15 cellular contexts compared by ENCODE assay signal in genomic region chr17:64625541-64625940, GRCh38. TPM values are rescaled to one million over a fixed set of nuclear protein-coding genes. Genes with fewer than 3 reads are reported as not detected.
DNase-seq lines count a peak whose midpoint lies in the region; ATAC-seq and TF ChIP-seq lines count a peak whose summit lies in the region.
"Had no signal": no experiment of that assay in that cellular context is flagged by ENCODE, and none has a peak within 500 bp of the region (broad histone marks: within the 10 kb centered on the region; RNA-seq: fewer than 3 reads in every experiment).

No MANE protein-coding gene starts in this region.

- no peak overlapping the region for H2BK120ac ChIP-seq in mesenchymal stem cell (ENCODE audit: low read depth, low read length)

- H3K9me3 ChIP-seq in T-helper 17 cell (ENCODE audit: control insufficient read depth, low read length, poor library complexity, severe bottlenecking) = no peaks in the 10 kb centered on the region
- H3K9me3 ChIP-seq in mesenchymal stem cell (ENCODE audit: control insufficient read depth, low read length) = no peaks in the 10 kb centered on the region

- 62% methylated on average over 2 of the region's 4 CpGs for whole genome bisulfite sequencing in mesenchymal stem cell

- H3K27ac ChIP-seq in mesenchymal stem cell (ENCODE audit: low read length, poor library complexity, severe bottlenecking) = peak overlapping the region; percentile 49

- no peak overlapping the region for H4K8ac ChIP-seq in mesenchymal stem cell (ENCODE audit: low read length)

- no peaks in the 10 kb centered on the region for H3K27me3 ChIP-seq in mesenchymal stem cell (ENCODE audit: control insufficient read depth in 1 of 2, insufficient read depth in 1 of 2, low read length in 2 of 2)

- H3K4me2 ChIP-seq in mesenchymal stem cell (ENCODE audit: low read length, poor library complexity, severe bottlenecking) = no peak overlapping the region

- no peak overlapping the region for H3K18ac ChIP-seq in mesenchymal stem cell (ENCODE audit: low read depth in 1 of 2, low read length in 2 of 2)

- no peak overlapping the region for H2BK5ac ChIP-seq in mesenchymal stem cell (ENCODE audit: low read depth, low read length, poor library complexity, severe bottlenecking)

- H3K36me3 Mint-ChIP-seq in HFFc6 (ENCODE audit: low read depth) = peaks cover 20% of the 10 kb centered on the region; the same call in 1 of the 2 replicates
- peaks cover 6% of the 10 kb centered on the region for H3K36me3 Mint-ChIP-seq in T-helper 17 cell (ENCODE audit: low read depth)

- no peak overlapping the region for H3K23ac ChIP-seq in mesenchymal stem cell (ENCODE audit: low read length in 2 of 2)

- H3K4ac ChIP-seq in mesenchymal stem cell (ENCODE audit: low read depth in 1 of 2, low read length in 2 of 2) = no peak overlapping the region

- no peak overlapping the region for H3K9ac ChIP-seq in mesenchymal stem cell (ENCODE audit: low read length)

- peak overlapping the region in 1 of 2 experiments; percentile 14 for H3K4me3 ChIP-seq in mesenchymal stem cell (ENCODE audit: insufficient read depth in 1 of 2, low read depth in 1 of 2, low read length in 2 of 2)

- H3K14ac ChIP-seq in mesenchymal stem cell (ENCODE audit: low read length in 2 of 2) = no peak overlapping the region

- ATAC-seq in T-helper 17 cell (no peak), GM21381 (IDR thresholded peaks at IDR 0.05; ENCODE audit: unreplicated experiment) (no peak)
- ATAC-seq: SK-N-SH treated with all-trans-retinoic acid at 6 μM for 48 hours had no signal

- H2AFZ ChIP-seq in mesenchymal stem cell (ENCODE audit: low read depth, low read length) = no peak overlapping the region

- H4K91ac ChIP-seq in mesenchymal stem cell (ENCODE audit: low read length) = no peak overlapping the region

- DNase-seq in ELR (ENCODE audit: low read depth) (peak; percentile 42), HFFc6 (no peak), T-helper 17 cell (no peak), mesenchymal stem cell (no peak), NCI-H146 treated with DMSO at 0.1 percent for 48 hours (lab: John Stamatoyannopoulos, UW; ENCODE audit: unreplicated experiment) (no peak), dermis blood vessel endothelial cell (no peak)
- DNase-seq in activated CD4-positive, alpha-beta T cell treated with anti-CD3 and anti-CD28 coated beads, Interleukin-2, amount 50 U/mL, for 48 hours = no peak
- DNase-seq: CD4-positive, CD25-positive, alpha-beta regulatory T cell; KG1; MM.1S; NCI-H1694; NCI-H2029 treated with DMSO at 0.1 percent for 48 hours; OCI-M1 had no signal

- TF ChIP-seq CTCF in HFFc6 (IDR thresholded peaks at IDR 0.05) = no peak

- H3K9me3 Mint-ChIP-seq in HFFc6 = no peaks in the 10 kb centered on the region
- H3K9me3 Mint-ChIP-seq: CD4-positive, CD25-positive, alpha-beta regulatory T cell had no signal

- H3K4me1 Mint-ChIP-seq in HFFc6 (ENCODE audit: low read depth) (peaks cover 74% of the 10 kb centered on the region), T-helper 17 cell (peaks cover 38% of the 10 kb centered on the region)

- H2AK5ac ChIP-seq in mesenchymal stem cell (ENCODE audit: low read length, severe bottlenecking) = peak overlapping the region; percentile 65

- H3K27me3 Mint-ChIP-seq in HFFc6 (ENCODE audit: insufficient read depth) (no peaks in the 10 kb centered on the region; the same call in 1 of the 2 replicates), T-helper 17 cell (no peaks in the 10 kb centered on the region)
- H3K27me3 Mint-ChIP-seq: CD4-positive, CD25-positive, alpha-beta regulatory T cell had no signal

- H2BK15ac ChIP-seq in mesenchymal stem cell (ENCODE audit: low read depth, poor library complexity, severe bottlenecking) = no peak overlapping the region

- peaks cover 13% of the 10 kb centered on the region for H3K4me1 ChIP-seq in mesenchymal stem cell (ENCODE audit: control insufficient read depth, insufficient read depth, low read depth, low read length)

- no peak overlapping the region for H3K4me3 Mint-ChIP-seq in HFFc6
- H3K4me3 Mint-ChIP-seq in T-helper 17 cell = no peak overlapping the region
- H3K4me3 Mint-ChIP-seq: CD4-positive, CD25-positive, alpha-beta regulatory T cell had no signal

- H3K27ac Mint-ChIP-seq in HFFc6 = peak overlapping the region; percentile 38
- H3K27ac Mint-ChIP-seq in T-helper 17 cell = peak overlapping the region; percentile 19
- H3K27ac Mint-ChIP-seq: CD4-positive, CD25-positive, alpha-beta regulatory T cell had no signal

- H3K36me3 ChIP-seq in mesenchymal stem cell (ENCODE audit: control insufficient read depth in 1 of 2, insufficient read depth in 2 of 2, low read depth in 1 of 2, low read length in 2 of 2) = peaks cover 11 to 29% of the 10 kb centered on the region in 2 experiments

- no peak overlapping the region for H2BK12ac ChIP-seq in mesenchymal stem cell (ENCODE audit: low read length in 2 of 2)

- H3K79me1 ChIP-seq in mesenchymal stem cell (replicated peaks; ENCODE audit: low read length, poor library complexity, severe bottlenecking) = no peaks in the 10 kb centered on the region

RNA-seq across cellular contexts. Expression of gene SMURF2, which starts 36.6 kb away (rescaled TPM):
- 100 to 1,000 TPM in 3 of 6 experiments, 10 to 100 TPM in 3; 92.5 to 206 (median 99.1) TPM for total RNA-seq in HFFc6 (2021; fragmentation: NEBNext Ultra II Directional; extraction: Animal tissue kit (Norgen Biotek cat#: 25700))
- total RNA-seq in T-helper 17 cell (10 to 100 TPM; 25.4 to 26.6 TPM), dermis blood vessel endothelial cell (124 and 150 TPM in 2 replicates)
- polyA plus RNA-seq in mesenchymal stem cell (2013, experiment 1 of 2) = 127 TPM
- 126 TPM for polyA plus RNA-seq in mesenchymal stem cell (2013, experiment 2 of 2)
